In genomic region chr5:134247825-134248224, GRCh38 we compare ENCODE assay signal across 16 cellular contexts. TPM values are rescaled to one million over a fixed set of nuclear protein-coding genes. Genes with fewer than 3 reads are reported as not detected.
DNase-seq lines count a peak whose midpoint lies in the region; ATAC-seq and TF ChIP-seq lines count a peak whose summit lies in the region.
"Had no signal": no experiment of that assay in that cellular context is flagged by ENCODE, and none has a peak within 500 bp of the region (broad histone marks: within the 10 kb centered on the region; RNA-seq: fewer than 3 reads in every experiment).

No MANE protein-coding gene starts in this region.

- ATAC-seq in Right ventricle myocardium superior (ENCODE audit: poor library complexity) (no peak), HG03280 (IDR thresholded peaks at IDR 0.05; ENCODE audit: unreplicated experiment) (no peak)
- ATAC-seq: activated CD4-positive, alpha-beta T cell treated with anti-CD3 and anti-CD28 coated beads for 36 hours; activated naive CD4-positive, alpha-beta T cell treated with anti-CD3 and anti-CD28 coated beads, Interleukin-2, amount 50 U/mL, for 72 hours; T-helper 17 cell had no signal

- no peaks in the 10 kb centered on the region for H3K27me3 ChIP-seq in left ventricle myocardium inferior (ENCODE audit: low read depth)
- no peaks in the 10 kb centered on the region for H3K27me3 ChIP-seq in WERI-Rb-1 (ENCODE audit: insufficient read depth, low read depth, severe bottlenecking)
- no peaks in the 10 kb centered on the region for H3K27me3 ChIP-seq in uterus

- H3K4me3 ChIP-seq in left ventricle myocardium inferior (no peak overlapping the region), WERI-Rb-1 (ENCODE audit: low read depth, low read length) (no peak overlapping the region), uterus (no peak overlapping the region)
- H3K4me3 ChIP-seq: thoracic aorta had no signal

- intact Hi-C loops in left ventricle myocardium inferior (cut with micrococcal nuclease) (no loop called here), Right ventricle myocardium superior (cut with DNase I) (no loop called here), uterus (cut with DNase I; ENCODE audit: low total_unique reads) (no loop called here)

- no peaks in the 10 kb centered on the region for H3K36me3 ChIP-seq in left ventricle myocardium inferior
- H3K36me3 ChIP-seq in WERI-Rb-1, result no peaks in the 10 kb centered on the region
- H3K36me3 ChIP-seq in uterus, result no peaks in the 10 kb centered on the region
- H3K36me3 ChIP-seq: thoracic aorta had no signal

- TF ChIP-seq CTCF in left ventricle myocardium inferior (IDR thresholded peaks at IDR 0.05; ENCODE audit: borderline replicate concordance), result no peak
- no peak for TF ChIP-seq CTCF in WERI-Rb-1 (IDR thresholded peaks at IDR 0.05; ENCODE audit: low read depth, low read length)
- no peak for TF ChIP-seq CTCF in uterus (IDR thresholded peaks at IDR 0.05)

- H3K4me1 ChIP-seq in left ventricle myocardium inferior (peaks cover 48% of the 10 kb centered on the region), uterus (peaks cover 0 to 11% of the 10 kb centered on the region in 2 donors)

- TF ChIP-seq POLR2A in uterus (IDR thresholded peaks at IDR 0.05), result no peak

- DNase-seq in left ventricle myocardium inferior (no peak), Right ventricle myocardium superior (no peak), WERI-Rb-1 (peak; percentile 35), kidney tubule cell (ENCODE audit: low spot score) (peak; percentile 17), uterus (no peak), glomerular visceral epithelial cell (ENCODE audit: extremely low spot score) (no peak), superior temporal gyrus (ENCODE audit: extremely low spot score) (no peak)
- DNase-seq: activated CD4-positive, alpha-beta T cell treated with anti-CD3 and anti-CD28 coated beads for 36 hours; NCI-H2107; NCI-H526 treated with DMSO at 0.1 percent for 48 hours; RPMI8226; stimulated activated CD4-positive, alpha-beta T cell treated with anti-CD3 and anti-CD28 coated beads, Interleukin-2, amount 100 ng/mL, for 24 hours; T-helper 17 cell had no signal

- no peaks in the 10 kb centered on the region for H3K9me3 ChIP-seq in left ventricle myocardium inferior (replicated peaks)
- H3K9me3 ChIP-seq in WERI-Rb-1 (ENCODE audit: severe bottlenecking), result no peaks in the 10 kb centered on the region
- H3K9me3 ChIP-seq in uterus, result no peaks in the 10 kb centered on the region
- H3K9me3 ChIP-seq: thoracic aorta had no signal

- H3K27ac ChIP-seq in left ventricle myocardium inferior (replicated peaks) (peak overlapping the region; percentile 83), WERI-Rb-1 (no peak overlapping the region), uterus (peak overlapping the region; percentile 78 to 82)
- H3K27ac ChIP-seq: thoracic aorta had no signal

RNA-seq across cellular contexts. Expression of gene PPP2CA, which starts 22.0 kb away (rescaled TPM):
- total RNA-seq in left ventricle myocardium inferior (163 TPM), Right ventricle myocardium superior (135 TPM), uterus (100 to 1,000 TPM; 114 to 437 (median 226) TPM)

Comparison
In these comparisons a context has a peak if more than half of its experiments do, and no peak if none do; other contexts are left out.
1. DNase-seq: peak in WERI-Rb-1 (single experiment) and kidney tubule cell (single experiment); none in left ventricle myocardium inferior (single experiment), Right ventricle myocardium superior (single experiment), uterus (0 of 2), glomerular visceral epithelial cell (single experiment) and superior temporal gyrus (single experiment).